In genomic region chr5:134003957-134004625, GRCh38 we compare ENCODE assay signal across 8 cellular contexts. TPM values are rescaled to one million over a fixed set of nuclear protein-coding genes. Genes with fewer than 3 reads are reported as not detected.
DNase-seq lines count a peak whose midpoint lies in the region; ATAC-seq, FAIRE-seq and TF ChIP-seq lines count a peak whose summit lies in the region.

No MANE protein-coding gene starts in this region.

- TF ChIP-seq CTCF in GM10266 (IDR thresholded peaks at IDR 0.05; ENCODE audit: control insufficient read depth, insufficient read depth, low read depth, missing control alignments) (no peak), fibroblast of lung (conservative IDR thresholded peaks at IDR 0.05 in 1 of 2, IDR thresholded peaks at IDR 0.05 in 1 of 2; ENCODE audit: low read depth in 1 of 2, low read length in 2 of 2) (no peak), natural killer cell (IDR thresholded peaks at IDR 0.05) (no peak)

- no peaks in the 10 kb centered on the region for H3K27me3 Mint-ChIP-seq in activated T-cell treated with anti-CD3 and anti-CD28 coated beads, Interleukin-2, amount 50 U/mL, for 24 hours
- peaks cover 0 to 3% of the 10 kb centered on the region in 2 donors for H3K27me3 Mint-ChIP-seq in natural killer cell (ENCODE audit: low read depth in 2 of 2)

- H3K9me3 ChIP-seq in GM23248 (ENCODE audit: low read depth) (no peaks in the 10 kb centered on the region), fibroblast of lung (ENCODE audit: control insufficient read depth, insufficient read depth, low read depth, low read length) (no peaks in the 10 kb centered on the region), subcutaneous abdominal adipose tissue (ENCODE audit: control insufficient read depth in 5 of 5, low read length in 5 of 5) (no peaks in the 10 kb centered on the region)

- H3K36me3 Mint-ChIP-seq in activated T-cell treated with anti-CD3 and anti-CD28 coated beads, Interleukin-2, amount 50 U/mL, for 24 hours (ENCODE audit: low read depth), result peaks cover 53% of the 10 kb centered on the region
- no peaks in the 10 kb centered on the region for H3K36me3 Mint-ChIP-seq in natural killer cell

- peak overlapping the region; percentile 98 for H3K27ac Mint-ChIP-seq in activated T-cell treated with anti-CD3 and anti-CD28 coated beads, Interleukin-2, amount 50 U/mL, for 24 hours
- peak overlapping the region; percentile 92 to 94 for H3K27ac Mint-ChIP-seq in natural killer cell

- H3K4me1 Mint-ChIP-seq in activated T-cell treated with anti-CD3 and anti-CD28 coated beads, Interleukin-2, amount 50 U/mL, for 24 hours (ENCODE audit: low read depth), result peaks cover 54% of the 10 kb centered on the region
- peaks cover 31 to 56% of the 10 kb centered on the region in 2 donors for H3K4me1 Mint-ChIP-seq in natural killer cell

- H3K36me3 ChIP-seq in GM23248 (ENCODE audit: low read depth) (0 out of 2 replicates have a peak, but pooled peaks cover 4% of the 10 kb centered on the region), fibroblast of lung (ENCODE audit: control insufficient read depth, insufficient read depth, low read length) (peaks cover 15% of the 10 kb centered on the region), subcutaneous abdominal adipose tissue (ENCODE audit: control insufficient read depth in 5 of 5, insufficient read depth in 5 of 5, low read length in 5 of 5) (peaks cover 0 to 7% (median 5%) of the 10 kb centered on the region in 5 donors)

- no peaks in the 10 kb centered on the region for H3K27me3 ChIP-seq in GM23248 (replicated peaks; ENCODE audit: insufficient read depth)
- H3K27me3 ChIP-seq in fibroblast of lung (ENCODE audit: control insufficient read depth, insufficient read depth, low read length), result no peaks in the 10 kb centered on the region
- H3K27me3 ChIP-seq in subcutaneous abdominal adipose tissue (ENCODE audit: control insufficient read depth in 5 of 5, insufficient read depth in 4 of 5, low read length in 5 of 5), result no peaks in the 10 kb centered on the region

- H3K9ac ChIP-seq in GM23248 (peak overlapping the region; percentile 97), fibroblast of lung (ENCODE audit: insufficient read depth, low read length) (peak overlapping the region; percentile 97), subcutaneous abdominal adipose tissue (ENCODE audit: low read length in 5 of 5) (peak overlapping the region; percentile 90 to 98 (median 92))

- H2AFZ ChIP-seq in GM23248, result no peak overlapping the region; the same call in 1 of the 2 replicates
- H2AFZ ChIP-seq in fibroblast of lung (ENCODE audit: low read length), result no peak overlapping the region

- peak; percentile 1 to 8 (median 6) for ATAC-seq in natural killer cell

- H3F3A ChIP-seq in GM23248 (ENCODE audit: insufficient read depth), result peaks cover 17% of the 10 kb centered on the region

- H3K4me2 ChIP-seq in GM23248 (ENCODE audit: unreplicated experiment) (peak overlapping the region; percentile 96), fibroblast of lung (ENCODE audit: extremely low read depth, insufficient read depth, low read length) (peak overlapping the region; percentile 100)

- intact Hi-C loops in natural killer cell (cut with micrococcal nuclease), result no loop called here

- H4K20me1 ChIP-seq in GM23248 (ENCODE audit: insufficient read depth), result no peaks in the 10 kb centered on the region
- H4K20me1 ChIP-seq in fibroblast of lung (ENCODE audit: control insufficient read depth, extremely low read depth, insufficient read depth, low read length), result peaks cover 3% of the 10 kb centered on the region

- 0% methylated on average over 46 to 56 of the region's 83 CpGs for WGBS in GM23248 (ENCODE audit: low coverage in 1 of 2, low lambda C conversion rate in 2 of 2, missing lambda C conversion rate in 2 of 2), 2 experiments

- no peak for FAIRE-seq in RCC 7860 (lab: Jason Lieb, UNC)

- peak overlapping the region; percentile 96 for H3K4me3 Mint-ChIP-seq in activated T-cell treated with anti-CD3 and anti-CD28 coated beads, Interleukin-2, amount 50 U/mL, for 24 hours
- peak overlapping the region; percentile 92 for H3K4me3 Mint-ChIP-seq in natural killer cell

- no peaks in the 10 kb centered on the region for H3K9me2 ChIP-seq in GM23248 (ENCODE audit: insufficient read depth)

- H3K79me2 ChIP-seq in GM23248 (ENCODE audit: insufficient read depth) (peaks cover 59% of the 10 kb centered on the region), fibroblast of lung (ENCODE audit: control insufficient read depth, insufficient read depth, low read length) (peaks cover 54% of the 10 kb centered on the region)

- in situ Hi-C loops in GM23248 (cut with MboI), result no loop called here

- no peaks in the 10 kb centered on the region for H3K9me3 Mint-ChIP-seq in activated T-cell treated with anti-CD3 and anti-CD28 coated beads, Interleukin-2, amount 50 U/mL, for 24 hours
- no peaks in the 10 kb centered on the region for H3K9me3 Mint-ChIP-seq in natural killer cell

- peak; percentile 80 for DNase-seq in GM10266 (ENCODE audit: extremely low spot score)
- DNase-seq in GM23248, result peak; percentile 85
- peak; percentile 41 for DNase-seq in M059J (ENCODE audit: low read depth)
- peak; percentile 78 for DNase-seq in activated T-cell treated with anti-CD3 and anti-CD28 coated beads, Interleukin-2, amount 50 U/mL, for 24 hours
- DNase-seq in fibroblast of lung (ENCODE audit: low read depth in 2 of 2), result peak; percentile 51 to 53
- DNase-seq in natural killer cell, result no peak
- no peak for DNase-seq in RCC 7860 (ENCODE audit: low spot score)

- H3K27ac ChIP-seq in GM23248 (peak overlapping the region; percentile 96), fibroblast of lung (ENCODE audit: insufficient read depth, low read length) (peak overlapping the region; percentile 96), subcutaneous abdominal adipose tissue (ENCODE audit: low read depth, low read length) (peak overlapping the region; percentile 98)

- H3K4me1 ChIP-seq in GM23248 (ENCODE audit: insufficient read depth) (peaks cover 16% of the 10 kb centered on the region), fibroblast of lung (ENCODE audit: control insufficient read depth, extremely low read depth, insufficient read depth, low read length) (peaks cover 21% of the 10 kb centered on the region), subcutaneous abdominal adipose tissue (ENCODE audit: control insufficient read depth in 5 of 5, insufficient read depth in 5 of 5, low read length in 5 of 5) (peaks cover 13 to 55% (median 44%) of the 10 kb centered on the region in 5 donors)

- H3K4me3 ChIP-seq in GM23248 (peak overlapping the region; percentile 91), fibroblast of lung (replicated peaks in 1 of 4; ENCODE audit: control extremely low read depth in 1 of 4, insufficient read depth in 1 of 4, low read depth in 3 of 4, low read length in 4 of 4) (peak overlapping the region; percentile 60 to 90 (median 74)), subcutaneous abdominal adipose tissue (ENCODE audit: low read depth in 1 of 5, low read length in 5 of 5) (peak overlapping the region; percentile 67 to 82 (median 78))

RNA-seq across cellular contexts. Expression of gene VDAC1, which starts 0.7 kb away (rescaled TPM):
- total RNA-seq in GM23248 (2014; rRNA removed; shearing (Covaris generic)), result 329 and 332 TPM in 2 replicates
- polyA plus RNA-seq in GM23248 (2016; fragmentation: Nextera tagmentation; extraction: Ambion mirVana), result 318 and 337 TPM in 2 replicates
- total RNA-seq in M059J (2014; rRNA removed; shearing (Covaris generic)), result 373 and 402 TPM in 2 replicates
- total RNA-seq in fibroblast of lung, result 239 and 281 TPM in 2 replicates
- 202 and 244 TPM in 2 replicates for polyA plus RNA-seq in fibroblast of lung
- polyA plus RNA-seq in fibroblast of lung (2012), result 246 and 278 TPM in 2 replicates
- 97.4 and 123 TPM in 2 replicates for polyA minus RNA-seq in fibroblast of lung (ENCODE audit: low replicate concordance)
- 10 to 100 TPM; 54.0 to 63.3 (median 60.2) TPM for total RNA-seq in natural killer cell

RNA-seq across cellular contexts. Expression of gene C5orf15, which starts 35.7 kb away (rescaled TPM):
- 126 and 128 TPM in 2 replicates for total RNA-seq in GM23248 (2014; rRNA removed; shearing (Covaris generic))
- 121 and 122 TPM in 2 replicates for polyA plus RNA-seq in GM23248 (2016; fragmentation: Nextera tagmentation; extraction: Ambion mirVana)
- total RNA-seq in M059J (2014; rRNA removed; shearing (Covaris generic)), result 196 and 216 TPM in 2 replicates
- 31.8 and 43.1 TPM in 2 replicates for total RNA-seq in fibroblast of lung
- polyA plus RNA-seq in fibroblast of lung, result 87.2 and 111 TPM in 2 replicates
- polyA plus RNA-seq in fibroblast of lung (2012), result 52.1 and 65.5 TPM in 2 replicates
- polyA minus RNA-seq in fibroblast of lung (ENCODE audit: low replicate concordance), result 7.4 and 25.0 TPM in 2 replicates
- total RNA-seq in natural killer cell, result 10 to 100 TPM; 15.2 to 19.9 (median 18.0) TPM

Comparison
In these comparisons a context has a peak if more than half of its experiments do, and no peak if none do; other contexts are left out.
1. DNase-seq: peak in GM10266 (single experiment), GM23248 (single experiment), M059J (single experiment), activated T-cell treated with anti-CD3 and anti-CD28 coated beads, Interleukin-2, amount 50 U/mL, for 24 hours (single experiment) and fibroblast of lung (2 of 2); none in natural killer cell (single experiment) and RCC 7860 (single experiment).
2. Peak in every context shown above with its lines, with median percentiles within 50 percentile points of each other: H3K27ac ChIP-seq, H3K4me3 ChIP-seq and H3K9ac ChIP-seq.